14 cellular contexts compared by ENCODE assay signal in the genomic region with DNA sequence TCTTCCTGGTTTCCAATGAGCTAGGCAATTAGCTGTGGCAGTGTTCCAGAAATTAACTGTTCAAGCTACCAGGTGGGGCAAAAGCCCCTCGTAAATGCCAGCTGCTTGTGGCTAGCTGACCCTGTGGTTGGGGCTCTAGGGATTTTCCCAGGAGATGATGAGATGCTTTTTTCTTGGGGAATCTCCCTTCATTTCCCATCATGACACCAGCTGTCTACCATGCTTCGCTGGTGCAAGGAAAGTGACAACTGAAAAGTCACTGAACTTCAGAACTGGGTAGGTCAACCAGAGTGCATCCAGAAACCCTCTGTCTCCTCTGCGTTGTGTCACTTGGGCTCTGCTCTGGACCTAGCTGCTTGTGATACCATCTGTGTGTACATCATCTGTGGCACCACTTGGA.
DNase-seq lines count a peak whose midpoint lies in the region; ATAC-seq and TF ChIP-seq lines count a peak whose summit lies in the region.
"Had no signal": no experiment of that assay in that cellular context is flagged by ENCODE, and none has a peak within 500 bp of the region (broad histone marks: within the 10 kb centered on the region; RNA-seq: fewer than 3 reads in every experiment).

No MANE protein-coding gene starts in this region.

- BruUV-seq in mammary epithelial cell (replicated peaks; lab: Mats Ljungman, UMichigan) (no TSS peak), MCF 10A (replicated peaks; lab: Mats Ljungman, UMichigan) (no TSS peak)

- H3K27ac ChIP-seq in mammary epithelial cell (ENCODE audit: insufficient read depth, low read depth, low read length) (no peak overlapping the region), heart left ventricle (no peak overlapping the region)
- H3K27ac ChIP-seq: A549, brain microvascular endothelial cell had no signal

- TF ChIP-seq CTCF in mammary epithelial cell (conservative IDR thresholded peaks at IDR 0.05 in 1 of 2, IDR thresholded peaks at IDR 0.05 in 1 of 2; ENCODE audit: extremely low read depth in 1 of 2, insufficient read depth in 1 of 2, low read depth in 1 of 2, low read length in 2 of 2) (no peak), MCF 10A (IDR thresholded peaks at IDR 0.05; ENCODE audit: unreplicated experiment) (no peak), heart left ventricle (IDR thresholded peaks at IDR 0.05) (no peak)

- dilution Hi-C loops in mammary epithelial cell (cut with HindIII; ENCODE audit: low sequenced_read_pairs): no loop called here

- peaks cover 22% of the 10 kb centered on the region for H3K9me3 Mint-ChIP-seq in MCF 10A (ENCODE audit: unreplicated experiment)
- H3K9me3 Mint-ChIP-seq in activated T-cell treated with anti-CD3 and anti-CD28 coated beads, Interleukin-2, amount 50 U/mL, for 72 hours: peaks cover 2 to 4% of the 10 kb centered on the region in 2 donors

- no peak overlapping the region for H3K27ac Mint-ChIP-seq in MCF 10A (ENCODE audit: low read depth, unreplicated experiment)
- H3K27ac Mint-ChIP-seq in activated T-cell treated with anti-CD3 and anti-CD28 coated beads, Interleukin-2, amount 50 U/mL, for 72 hours: no peak overlapping the region

- intact Hi-C loops in mammary epithelial cell (cut with micrococcal nuclease) (no loop called here), MCF 10A (cut with micrococcal nuclease) (no loop called here), heart left ventricle (cut with DNase I) (no loop called here)

- H3K36me3 ChIP-seq in mammary epithelial cell (ENCODE audit: insufficient read depth, low read length) (no peaks in the 10 kb centered on the region), heart left ventricle (no peaks in the 10 kb centered on the region)
- H3K36me3 ChIP-seq: brain microvascular endothelial cell had no signal

- CTCF ChIA-PET in mammary epithelial cell (lab: Charles Lee; ENCODE audit: low non-redundant PET) (no interaction called here), MCF 10A (lab: Yijun Ruan, JAX) (no interaction called here)

- no peak overlapping the region for H3K4me3 Mint-ChIP-seq in MCF 10A (ENCODE audit: unreplicated experiment)
- no peak overlapping the region for H3K4me3 Mint-ChIP-seq in activated T-cell treated with anti-CD3 and anti-CD28 coated beads, Interleukin-2, amount 50 U/mL, for 72 hours

- POLR2A ChIA-PET in MCF 10A (lab: Yijun Ruan, JAX): no interaction called here

- DNase-seq in mammary epithelial cell (peak; percentile 9), MCF 10A (ENCODE audit: unreplicated experiment) (no peak), mesenteric fat pad (ENCODE audit: low spot score) (no peak), heart left ventricle (no peak), DMS79 treated with DMSO at 0.1 percent for 48 hours (lab: John Stamatoyannopoulos, UW) (no peak)
- DNase-seq in activated T-cell treated with anti-CD3 and anti-CD28 coated beads, Interleukin-2, amount 50 U/mL, for 72 hours: no peak
- DNase-seq: brain microvascular endothelial cell; erythroblast; NCI-H1092 treated with DMSO at 0.1 percent for 48 hours; nucleus accumbens; stimulated activated CD4-positive, alpha-beta T cell treated with anti-CD3 and anti-CD28 coated beads, Interleukin-2, amount 100 ng/mL, for 48 hours had no signal

- H3K9me3 ChIP-seq in mammary epithelial cell (replicated peaks; ENCODE audit: insufficient read depth, low read length): no peaks in the 10 kb centered on the region
- peaks cover 0 to 4% (median 0%) of the 10 kb centered on the region in 12 donors for H3K9me3 ChIP-seq in heart left ventricle
- H3K9me3 ChIP-seq: A549 had no signal

- 35% methylated on average over 3 of the region's 3 CpGs for WGBS in mammary epithelial cell (ENCODE audit: low coverage, missing lambda C conversion rate)
- WGBS in heart left ventricle, 4 donors: 62 to 72% (median 70%) methylated on average over 3 of the region's 3 CpGs

- no peak overlapping the region for H3K9ac ChIP-seq in mammary epithelial cell (ENCODE audit: insufficient read depth, low read length)

- ATAC-seq in GM21825 (IDR thresholded peaks at IDR 0.05; ENCODE audit: unreplicated experiment) (peak; percentile 84), HG03342 (IDR thresholded peaks at IDR 0.05; ENCODE audit: unreplicated experiment) (peak; percentile 82), heart left ventricle (no peak)
- ATAC-seq in activated T-cell treated with anti-CD3 and anti-CD28 coated beads, Interleukin-2, amount 50 U/mL, for 72 hours (replicated peaks in 1 of 2): no peak
- ATAC-seq: A549 had no signal

- no peaks in the 10 kb centered on the region for H3K4me1 Mint-ChIP-seq in MCF 10A (ENCODE audit: insufficient read depth, unreplicated experiment)
- no peaks in the 10 kb centered on the region for H3K4me1 Mint-ChIP-seq in activated T-cell treated with anti-CD3 and anti-CD28 coated beads, Interleukin-2, amount 50 U/mL, for 72 hours (ENCODE audit: low read depth)

- no peak overlapping the region for H3K4me2 ChIP-seq in mammary epithelial cell (ENCODE audit: insufficient read depth, low read depth, low read length)
- H3K4me2 ChIP-seq: A549 had no signal

- no peaks in the 10 kb centered on the region for H3K27me3 Mint-ChIP-seq in MCF 10A (ENCODE audit: insufficient read depth, unreplicated experiment)
- H3K27me3 Mint-ChIP-seq in activated T-cell treated with anti-CD3 and anti-CD28 coated beads, Interleukin-2, amount 50 U/mL, for 72 hours (ENCODE audit: low read depth): no peaks in the 10 kb centered on the region

- in situ Hi-C loops in mammary epithelial cell (cut with MboI; ENCODE audit: low sequenced_read_pairs in 2 of 2): no loop called here

- no peaks in the 10 kb centered on the region for H3K79me2 ChIP-seq in mammary epithelial cell (ENCODE audit: insufficient read depth, low read length)

- no peak overlapping the region for H2AFZ ChIP-seq in mammary epithelial cell (ENCODE audit: low read depth, low read length)

- H3K4me1 ChIP-seq in mammary epithelial cell (ENCODE audit: insufficient read depth, low read length): no peaks in the 10 kb centered on the region
- no peaks in the 10 kb centered on the region for H3K4me1 ChIP-seq in heart left ventricle
- H3K4me1 ChIP-seq: A549 had no signal

- H4K20me1 ChIP-seq in mammary epithelial cell (ENCODE audit: insufficient read depth, low read length): no peaks in the 10 kb centered on the region

- H3K27me3 ChIP-seq in mammary epithelial cell (ENCODE audit: insufficient read depth, low read length) (no peaks in the 10 kb centered on the region), heart left ventricle (no peaks in the 10 kb centered on the region)
- H3K27me3 ChIP-seq: brain microvascular endothelial cell had no signal

- no peak for TF ChIP-seq POLR2A in heart left ventricle (IDR thresholded peaks at IDR 0.05)

- H3K4me3 ChIP-seq in mammary epithelial cell (replicated peaks in 1 of 3; ENCODE audit: insufficient read depth in 1 of 3, low read depth in 2 of 3, low read length in 3 of 3) (no peak overlapping the region), heart left ventricle (no peak overlapping the region)
- H3K4me3 ChIP-seq: A549 had no signal

- no peaks in the 10 kb centered on the region for H3K36me3 Mint-ChIP-seq in MCF 10A (ENCODE audit: insufficient read depth, unreplicated experiment)
- H3K36me3 Mint-ChIP-seq in activated T-cell treated with anti-CD3 and anti-CD28 coated beads, Interleukin-2, amount 50 U/mL, for 72 hours (ENCODE audit: insufficient read depth in 2 of 2): no peaks in the 10 kb centered on the region

Comparison
In these comparisons a context has a peak if more than half of its experiments do, and no peak if none do; other contexts are left out.
1. ATAC-seq: peak in GM21825 (single experiment) and HG03342 (single experiment); none in activated T-cell treated with anti-CD3 and anti-CD28 coated beads, Interleukin-2, amount 50 U/mL, for 72 hours (0 of 2) and heart left ventricle (0 of 4).